8 cellular contexts compared by ENCODE assay signal in genomic region chr17:75270218-75270965, GRCh38. TPM values are rescaled to one million over a fixed set of nuclear protein-coding genes. Genes with fewer than 3 reads are reported as not detected.
DNase-seq lines count a peak whose midpoint lies in the region; ATAC-seq and TF ChIP-seq lines count a peak whose summit lies in the region.

No MANE protein-coding gene starts in this region.

- intact Hi-C loops in upper lobe of right lung (cut with DNase I): no loop called here

- H3K4ac ChIP-seq in neuronal stem cell (ENCODE audit: low read length): no peak overlapping the region

- no peak overlapping the region for H2BK12ac ChIP-seq in neuronal stem cell (ENCODE audit: low read length)

- peak overlapping the region; percentile 92 for H3K9ac ChIP-seq in neuronal stem cell (ENCODE audit: low read depth, low read length, poor library complexity)

- H2AFZ ChIP-seq in neuronal stem cell (ENCODE audit: low read length): peak overlapping the region; percentile 96

- H3K27ac ChIP-seq in foreskin keratinocyte (no peak overlapping the region), neuronal stem cell (replicated peaks; ENCODE audit: low read length) (peak overlapping the region; percentile 33), upper lobe of right lung (peak overlapping the region; percentile 93)

- H3K4me2 ChIP-seq in neuronal stem cell (ENCODE audit: insufficient read depth, low read length, poor library complexity, severe bottlenecking): peak overlapping the region; percentile 97

- H4K91ac ChIP-seq in neuronal stem cell (ENCODE audit: low read depth, low read length, poor library complexity): peak overlapping the region; percentile 56

- H3K9me3 ChIP-seq in neuronal stem cell (replicated peaks in 1 of 2; ENCODE audit: control insufficient read depth in 2 of 2, insufficient read depth in 1 of 2, low read depth in 1 of 2, low read length in 2 of 2) (no peaks in the 10 kb centered on the region), upper lobe of right lung (no peaks in the 10 kb centered on the region)

- peak overlapping the region; percentile 97 for H3K18ac ChIP-seq in neuronal stem cell (ENCODE audit: low read length)

- ATAC-seq in GM19467 (IDR thresholded peaks at IDR 0.05; ENCODE audit: unreplicated experiment) (peak; percentile 21), foreskin keratinocyte (peak; percentile 55), upper lobe of right lung (peak; percentile 65)

- no peak overlapping the region for H4K8ac ChIP-seq in neuronal stem cell (ENCODE audit: low read depth, low read length)

- no peak overlapping the region for H2BK5ac ChIP-seq in neuronal stem cell (ENCODE audit: low read length)

- H3K14ac ChIP-seq in neuronal stem cell (ENCODE audit: low read length): peak overlapping the region; percentile 76

- peaks cover 25 to 47% of the 10 kb centered on the region in 2 donors for H3K36me3 ChIP-seq in neuronal stem cell (replicated peaks in 1 of 2; ENCODE audit: control insufficient read depth in 2 of 2, insufficient read depth in 2 of 2, low read length in 2 of 2)
- H3K36me3 ChIP-seq in upper lobe of right lung: peaks cover 21% of the 10 kb centered on the region

- peak overlapping the region; percentile 88 to 95 for H3K4me3 ChIP-seq in neuronal stem cell (ENCODE audit: low read length in 2 of 2)
- peak overlapping the region; percentile 73 for H3K4me3 ChIP-seq in upper lobe of right lung

- no peak overlapping the region for H2BK15ac ChIP-seq in neuronal stem cell (ENCODE audit: low read length)

- peak overlapping the region; percentile 97 for H3K23ac ChIP-seq in neuronal stem cell (ENCODE audit: low read depth, low read length, poor library complexity)

- no CpG with 5 or more reads among the region's 47 CpGs for WGBS in neuronal stem cell (ENCODE audit: extremely low coverage in 2 of 2, insufficient read length in 2 of 2, insufficient replicate concordance in 1 of 2), 2 donors

- DNase-seq in DMS153 (lab: John Stamatoyannopoulos, UW): peak; percentile 3
- DNase-seq in HT-29 (ENCODE audit: low spot score): peak; percentile 82
- DNase-seq in RKO (ENCODE audit: low spot score): peak; percentile 88
- DNase-seq in activated gamma-delta T cell treated with Interleukin-2 at 50 U/mL for 16 hours: peak; percentile 33
- DNase-seq in foreskin keratinocyte: peak; percentile 42 to 65
- DNase-seq in neuronal stem cell (ENCODE audit: low spot score): peak; percentile 50
- peak; percentile 89 for DNase-seq in upper lobe of right lung

- peaks cover 4% of the 10 kb centered on the region for H3K79me1 ChIP-seq in neuronal stem cell (ENCODE audit: low read depth, low read length)

- no peaks in the 10 kb centered on the region for H3K4me1 ChIP-seq in foreskin keratinocyte
- H3K4me1 ChIP-seq in neuronal stem cell (ENCODE audit: control insufficient read depth in 2 of 2, insufficient read depth in 1 of 2, low read depth in 1 of 2, low read length in 2 of 2): peaks cover 3 to 4% of the 10 kb centered on the region in 2 donors
- H3K4me1 ChIP-seq in upper lobe of right lung: peaks cover 18% of the 10 kb centered on the region

- TF ChIP-seq CTCF in foreskin keratinocyte (conservative IDR thresholded peaks at IDR 0.05) (peak; percentile 65), upper lobe of right lung (IDR thresholded peaks at IDR 0.05) (peak; percentile 44)

- H2BK120ac ChIP-seq in neuronal stem cell (ENCODE audit: low read depth, low read length): no peak overlapping the region

- H3K27me3 ChIP-seq in foreskin keratinocyte (no peaks in the 10 kb centered on the region), neuronal stem cell (ENCODE audit: control insufficient read depth in 3 of 3, insufficient read depth in 3 of 3, low read depth in 1 of 3, low read length in 3 of 3) (no peaks in the 10 kb centered on the region), upper lobe of right lung (no peaks in the 10 kb centered on the region)

- peak overlapping the region; percentile 86 for H2AK5ac ChIP-seq in neuronal stem cell (ENCODE audit: low read depth, low read length)

RNA-seq across cellular contexts. Expression of gene MIF4GD, which starts 0.6 kb away (rescaled TPM):
- 22.8 and 28.8 TPM in 2 replicates for total RNA-seq in HT-29 (2014; rRNA removed; shearing (Covaris generic))
- total RNA-seq in foreskin keratinocyte (11.6 and 13.7 TPM in 2 replicates), upper lobe of right lung (25.7 TPM)
- polyA plus RNA-seq in foreskin keratinocyte: 17.8 and 19.6 TPM in 2 replicates
- 31.0 TPM for polyA plus RNA-seq in neuronal stem cell (2013, experiment 1 of 2)
- 31.4 TPM for polyA plus RNA-seq in neuronal stem cell (2013, experiment 2 of 2)

RNA-seq across cellular contexts. Expression of gene MRPS7, which starts 8.7 kb away (rescaled TPM):
- 77.5 and 77.7 TPM in 2 replicates for total RNA-seq in HT-29 (2014; rRNA removed; shearing (Covaris generic))
- 105 and 110 TPM in 2 replicates for total RNA-seq in foreskin keratinocyte
- 126 and 127 TPM in 2 replicates for polyA plus RNA-seq in foreskin keratinocyte
- polyA plus RNA-seq in neuronal stem cell (2013, experiment 1 of 2): 45.9 TPM
- 45.2 TPM for polyA plus RNA-seq in neuronal stem cell (2013, experiment 2 of 2)
- 34.7 TPM for total RNA-seq in upper lobe of right lung

RNA-seq across cellular contexts. Expression of gene GGA3, which starts 9.0 kb away (rescaled TPM):
- total RNA-seq in HT-29 (2014; rRNA removed; shearing (Covaris generic)): 16.4 and 20.7 TPM in 2 replicates
- total RNA-seq in foreskin keratinocyte (19.1 and 20.7 TPM in 2 replicates), upper lobe of right lung (52.7 TPM)
- 12.3 and 12.8 TPM in 2 replicates for polyA plus RNA-seq in foreskin keratinocyte
- 32.9 TPM for polyA plus RNA-seq in neuronal stem cell (2013, experiment 1 of 2)
- polyA plus RNA-seq in neuronal stem cell (2013, experiment 2 of 2): 31.7 TPM

RNA-seq across cellular contexts. Expression of gene SLC25A19, which starts 18.8 kb away (rescaled TPM):
- total RNA-seq in HT-29 (2014; rRNA removed; shearing (Covaris generic)): 39.8 and 46.4 TPM in 2 replicates
- total RNA-seq in foreskin keratinocyte (12.3 and 13.2 TPM in 2 replicates), upper lobe of right lung (29.4 TPM)
- 11.8 and 15.2 TPM in 2 replicates for polyA plus RNA-seq in foreskin keratinocyte
- polyA plus RNA-seq in neuronal stem cell (2013, experiment 1 of 2): 9.2 TPM
- 9.1 TPM for polyA plus RNA-seq in neuronal stem cell (2013, experiment 2 of 2)

Comparison
In these comparisons a context has a peak if more than half of its experiments do, and no peak if none do; other contexts are left out.
1. DNase-seq: peak in every context shown above with its lines; median percentile 89 in upper lobe of right lung; 88 in RKO; 82 in HT-29; 54 in foreskin keratinocyte; 50 in neuronal stem cell; 33 in activated gamma-delta T cell treated with Interleukin-2 at 50 U/mL for 16 hours; 3 in DMS153.